1 cellular context compared by ENCODE assay signal in the genomic region with DNA sequence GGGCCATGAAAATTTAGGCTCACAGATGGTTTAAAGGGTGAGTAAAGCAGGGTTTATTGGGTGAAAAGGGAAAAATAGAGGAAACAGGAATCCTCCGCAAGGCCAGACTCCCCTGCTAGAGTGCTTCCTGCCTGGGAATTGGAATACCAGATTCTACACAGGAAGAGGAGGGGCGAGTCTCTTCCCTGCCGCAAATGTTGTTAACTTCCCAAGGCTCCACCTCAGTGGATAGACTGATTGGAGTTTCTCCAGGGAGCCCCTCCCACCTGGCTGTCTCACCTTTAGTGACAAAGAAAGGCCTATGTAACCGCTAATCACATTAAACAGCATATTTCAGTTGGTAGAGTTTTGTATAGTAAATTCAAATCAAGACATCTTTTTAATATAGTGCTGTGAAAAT.
TF ChIP-seq lines count a peak whose summit lies in the region.

No MANE protein-coding gene starts in this region.

TF ChIP-seq in WTC11, 78 proteins besides CTCF, POLR2A, EP300 and RAD21 (continued from another document):
- TF ChIP-seq, protein P1, sequence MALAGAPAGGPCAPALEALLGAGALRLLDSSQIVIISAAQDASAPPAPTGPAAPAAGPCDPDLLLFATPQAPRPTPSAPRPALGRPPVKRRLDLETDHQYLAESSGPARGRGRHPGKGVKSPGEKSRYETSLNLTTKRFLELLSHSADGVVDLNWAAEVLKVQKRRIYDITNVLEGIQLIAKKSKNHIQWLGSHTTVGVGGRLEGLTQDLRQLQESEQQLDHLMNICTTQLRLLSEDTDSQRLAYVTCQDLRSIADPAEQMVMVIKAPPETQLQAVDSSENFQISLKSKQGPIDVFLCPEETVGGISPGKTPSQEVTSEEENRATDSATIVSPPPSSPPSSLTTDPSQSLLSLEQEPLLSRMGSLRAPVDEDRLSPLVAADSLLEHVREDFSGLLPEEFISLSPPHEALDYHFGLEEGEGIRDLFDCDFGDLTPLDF (CRISPR knock-in tag; IDR thresholded peaks at IDR 0.05), result no peak
- TF ChIP-seq ETV6 (CRISPR knock-in tag; IDR thresholded peaks at IDR 0.05) (no peak), EMX1 (CRISPR knock-in tag; IDR thresholded peaks at IDR 0.05) (no peak), FOXK1 (CRISPR knock-in tag; IDR thresholded peaks at IDR 0.05) (no peak)
- TF ChIP-seq, protein P2, sequence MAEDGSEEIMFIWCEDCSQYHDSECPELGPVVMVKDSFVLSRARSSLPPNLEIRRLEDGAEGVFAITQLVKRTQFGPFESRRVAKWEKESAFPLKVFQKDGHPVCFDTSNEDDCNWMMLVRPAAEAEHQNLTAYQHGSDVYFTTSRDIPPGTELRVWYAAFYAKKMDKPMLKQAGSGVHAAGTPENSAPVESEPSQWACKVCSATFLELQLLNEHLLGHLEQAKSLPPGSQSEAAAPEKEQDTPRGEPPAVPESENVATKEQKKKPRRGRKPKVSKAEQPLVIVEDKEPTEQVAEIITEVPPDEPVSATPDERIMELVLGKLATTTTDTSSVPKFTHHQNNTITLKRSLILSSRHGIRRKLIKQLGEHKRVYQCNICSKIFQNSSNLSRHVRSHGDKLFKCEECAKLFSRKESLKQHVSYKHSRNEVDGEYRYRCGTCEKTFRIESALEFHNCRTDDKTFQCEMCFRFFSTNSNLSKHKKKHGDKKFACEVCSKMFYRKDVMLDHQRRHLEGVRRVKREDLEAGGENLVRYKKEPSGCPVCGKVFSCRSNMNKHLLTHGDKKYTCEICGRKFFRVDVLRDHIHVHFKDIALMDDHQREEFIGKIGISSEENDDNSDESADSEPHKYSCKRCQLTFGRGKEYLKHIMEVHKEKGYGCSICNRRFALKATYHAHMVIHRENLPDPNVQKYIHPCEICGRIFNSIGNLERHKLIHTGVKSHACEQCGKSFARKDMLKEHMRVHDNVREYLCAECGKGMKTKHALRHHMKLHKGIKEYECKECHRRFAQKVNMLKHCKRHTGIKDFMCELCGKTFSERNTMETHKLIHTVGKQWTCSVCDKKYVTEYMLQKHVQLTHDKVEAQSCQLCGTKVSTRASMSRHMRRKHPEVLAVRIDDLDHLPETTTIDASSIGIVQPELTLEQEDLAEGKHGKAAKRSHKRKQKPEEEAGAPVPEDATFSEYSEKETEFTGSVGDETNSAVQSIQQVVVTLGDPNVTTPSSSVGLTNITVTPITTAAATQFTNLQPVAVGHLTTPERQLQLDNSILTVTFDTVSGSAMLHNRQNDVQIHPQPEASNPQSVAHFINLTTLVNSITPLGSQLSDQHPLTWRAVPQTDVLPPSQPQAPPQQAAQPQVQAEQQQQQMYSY (CRISPR knock-in tag; IDR thresholded peaks at IDR 0.05), result no peak
- TF ChIP-seq, protein P3, sequence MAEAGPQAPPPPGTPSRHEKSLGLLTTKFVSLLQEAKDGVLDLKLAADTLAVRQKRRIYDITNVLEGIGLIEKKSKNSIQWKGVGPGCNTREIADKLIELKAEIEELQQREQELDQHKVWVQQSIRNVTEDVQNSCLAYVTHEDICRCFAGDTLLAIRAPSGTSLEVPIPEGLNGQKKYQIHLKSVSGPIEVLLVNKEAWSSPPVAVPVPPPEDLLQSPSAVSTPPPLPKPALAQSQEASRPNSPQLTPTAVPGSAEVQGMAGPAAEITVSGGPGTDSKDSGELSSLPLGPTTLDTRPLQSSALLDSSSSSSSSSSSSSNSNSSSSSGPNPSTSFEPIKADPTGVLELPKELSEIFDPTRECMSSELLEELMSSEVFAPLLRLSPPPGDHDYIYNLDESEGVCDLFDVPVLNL (CRISPR knock-in tag; IDR thresholded peaks at IDR 0.05; ENCODE audit: borderline replicate concordance, low read depth), result no peak
TF ChIP-seq in WTC11: peak in this region for 0.
